22 cellular contexts compared by ENCODE assay signal in genomic region chr9:135040892-135041291, GRCh38.
"Had no signal": no experiment of that assay in that cellular context is flagged by ENCODE, and none has a peak within 500 bp of the region (broad histone marks: within the 10 kb centered on the region; RNA-seq: fewer than 3 reads in every experiment).

No MANE protein-coding gene starts in this region.

- H3K4me1 ChIP-seq: gastrocnemius medialis, parathyroid adenoma, prostate gland, right atrium auricular region, spleen, transverse colon had no signal

- H3K9me3 Mint-ChIP-seq: memory B cell; natural killer cell; stimulated activated memory B cell treated with anti-CD40 and anti-IgM and Interleukin-4, amounts not matched to agents 10 μg/mL and 1 μg/mL and 100 μg/mL, for 72 hours had no signal

- H3K36me3 ChIP-seq: gastrocnemius medialis, prostate gland, right atrium auricular region, spleen, transverse colon had no signal

- DNase-seq: cerebellar nuclear complex; effector CD4-positive, alpha-beta T cell; foreskin fibroblast; gastrocnemius medialis; kidney; natural killer cell; occipital lobe; spleen; stimulated activated CD4-positive, alpha-beta T cell treated with anti-CD3 and anti-CD28 coated beads, Interleukin-4, amount 100 ng/mL, for 4 hours; stimulated activated naive CD8-positive, alpha-beta T cell treated with anti-CD3 and anti-CD28 coated beads, Interleukin-15, Interleukin-2, amounts not matched to agents 100 U/mL and 50 U/mL, for 24 hours; transverse colon had no signal

- H3K27me3 ChIP-seq: right atrium auricular region had no signal

- H3K9me3 ChIP-seq: gastrocnemius medialis, prostate gland, right atrium auricular region, spleen, transverse colon had no signal

- H3K36me3 Mint-ChIP-seq: memory B cell; natural killer cell; stimulated activated memory B cell treated with anti-CD40 and anti-IgM and Interleukin-4, amounts not matched to agents 10 μg/mL and 1 μg/mL and 100 μg/mL, for 72 hours had no signal

- ATAC-seq: esophagus mucosa; gastrocnemius medialis; left lobe of liver; natural killer cell; stimulated activated memory B cell treated with anti-CD40 and anti-IgM and Interleukin-4, amounts not matched to agents 10 μg/mL and 1 μg/mL and 100 μg/mL, for 72 hours; stimulated activated naive CD8-positive, alpha-beta T cell treated with anti-CD3 and anti-CD28 coated beads, Interleukin-15, Interleukin-2, amounts not matched to agents 100 U/mL and 50 U/mL, for 24 hours had no signal

- H3K4me3 Mint-ChIP-seq: memory B cell; natural killer cell; stimulated activated memory B cell treated with anti-CD40 and anti-IgM and Interleukin-4, amounts not matched to agents 10 μg/mL and 1 μg/mL and 100 μg/mL, for 72 hours had no signal

- H3K27ac ChIP-seq: dorsolateral prefrontal cortex, epithelial cell of prostate, gastrocnemius medialis, parathyroid adenoma, prostate gland, right atrium auricular region, skin epidermis, spleen, transverse colon had no signal

- H3K27ac Mint-ChIP-seq: memory B cell; natural killer cell; stimulated activated memory B cell treated with anti-CD40 and anti-IgM and Interleukin-4, amounts not matched to agents 10 μg/mL and 1 μg/mL and 100 μg/mL, for 72 hours had no signal

- H3K9ac ChIP-seq: parathyroid adenoma had no signal

- H3K4me3 ChIP-seq: dorsolateral prefrontal cortex, gastrocnemius medialis, lung, prostate gland, right atrium auricular region, skin epidermis, spleen, transverse colon had no signal

- H3K4me1 Mint-ChIP-seq: memory B cell; natural killer cell; stimulated activated memory B cell treated with anti-CD40 and anti-IgM and Interleukin-4, amounts not matched to agents 10 μg/mL and 1 μg/mL and 100 μg/mL, for 72 hours had no signal
